1 cellular context compared by ENCODE assay signal in genomic region chr1:116568925-116569490, GRCh38.
TF ChIP-seq lines count a peak whose summit lies in the region.

No MANE protein-coding gene starts in this region.

TF ChIP-seq in GM12878, 131 proteins besides CTCF, POLR2A, EP300 and RAD21 (continued from another document):
- TF ChIP-seq WRNIP1 (IDR thresholded peaks at IDR 0.05; ENCODE audit: borderline replicate concordance, low read depth, low read length) (0 out of 2 replicates have a peak, but pooled peaks have one; percentile 28), HDAC6 (IDR thresholded peaks at IDR 0.05; ENCODE audit: unreplicated experiment) (peak; percentile 23), POLR2AphosphoS5 (IDR thresholded peaks at IDR 0.05; ENCODE audit: low read length) (peak; percentile 38; the same call in 1 of the 2 replicates)
